ENCODE assay signal across 30 cellular contexts in the genomic region with DNA sequence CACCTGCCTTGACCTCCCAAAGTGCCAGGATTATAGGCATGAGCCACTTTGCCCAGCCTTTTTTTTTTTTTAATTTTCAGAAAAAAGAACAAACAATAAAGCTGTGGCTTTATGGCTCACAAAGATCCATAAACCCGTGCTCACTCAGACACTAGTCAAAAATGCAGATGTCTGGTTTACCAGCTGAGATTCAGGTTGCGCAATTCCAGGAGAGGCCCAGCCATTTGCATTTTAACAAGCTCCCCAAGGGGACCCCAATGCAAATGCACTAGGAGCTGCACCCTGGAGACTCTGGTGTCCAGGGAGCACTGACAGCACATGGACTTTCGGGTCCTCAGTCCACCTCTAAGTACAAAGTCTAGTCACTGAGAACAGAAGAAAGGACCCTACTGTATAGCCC.
"Had no signal": no experiment of that assay in that cellular context is flagged by ENCODE, and none has a peak within 500 bp of the region (broad histone marks: within the 10 kb centered on the region; RNA-seq: fewer than 3 reads in every experiment).

No MANE protein-coding gene starts in this region.

- FAIRE-seq: bronchial epithelial cell, TTC549 had no signal

- H3K27ac ChIP-seq: ascending aorta, cardiac muscle cell, VCaP had no signal

- H3K36me3 ChIP-seq: ascending aorta, cardiac muscle cell had no signal

- ATAC-seq: activated CD4-positive, alpha-beta T cell treated with anti-CD3 and anti-CD28 coated beads for 36 hours; activated CD8-positive, alpha-beta memory T cell treated with anti-CD3 and anti-CD28 coated beads, Interleukin-2, amount 10 ng/mL, durations not matched to agents 7 days and 5 days; activated CD8-positive, alpha-beta T cell treated with anti-CD3 and anti-CD28 coated beads, Interleukin-2, amount 10 ng/mL, durations not matched to agents 7 days and 5 days; activated naive CD8-positive, alpha-beta T cell treated with anti-CD3 and anti-CD28 coated beads, Interleukin-2, amount 50 U/mL, for 24 hours had no signal

- DNase-seq: activated B cell treated with CpG ODN at 0.5 μM for 24 hours; activated CD4-positive, alpha-beta memory T cell treated with anti-CD3 and anti-CD28 coated beads, Interleukin-2, amount 10 ng/mL, durations not matched to agents 7 days and 5 days; activated CD4-positive, alpha-beta T cell treated with anti-CD3 and anti-CD28 coated beads for 1 hour; activated CD4-positive, alpha-beta T cell treated with anti-CD3 and anti-CD28 coated beads for 36 hours; activated CD4-positive, alpha-beta T cell treated with anti-CD3 and anti-CD28 coated beads for 48 hours; activated CD4-positive, alpha-beta T cell treated with anti-CD3 and anti-CD28 coated beads, Interleukin-2, amount 10 ng/mL, durations not matched to agents 7 days and 5 days; activated CD4-positive, alpha-beta T cell treated with anti-CD3 and anti-CD28 coated beads, Interleukin-2, amount 50 U/mL, for 48 hours; activated CD8-positive, alpha-beta memory T cell treated with anti-CD3 and anti-CD28 coated beads for 24 hours; activated CD8-positive, alpha-beta memory T cell treated with anti-CD3 and anti-CD28 coated beads, Interleukin-2, amount 10 ng/mL, durations not matched to agents 7 days and 5 days; activated CD8-positive, alpha-beta memory T cell treated with anti-CD3 and anti-CD28 coated beads, Interleukin-2, amount 50 U/mL, for 48 hours; activated CD8-positive, alpha-beta T cell treated with anti-CD3 and anti-CD28 coated beads, Interleukin-2, amount 10 ng/mL, durations not matched to agents 7 days and 5 days; activated effector memory CD4-positive, alpha-beta T cell treated with Interleukin-2 at 50 U/mL for 16 hours; activated gamma-delta T cell; activated naive CD4-positive, alpha-beta T cell treated with anti-CD3 and anti-CD28 coated beads, Interleukin-2, amount 10 ng/mL, durations not matched to agents 7 days and 5 days; activated naive CD4-positive, alpha-beta T cell treated with Interleukin-2 at 50 U/mL for 16 hours; activated naive CD8-positive, alpha-beta T cell treated with anti-CD3 and anti-CD28 coated beads, Interleukin-2, amount 10 ng/mL, durations not matched to agents 7 days and 5 days; activated naive CD8-positive, alpha-beta T cell treated with anti-CD3 and anti-CD28 coated beads, Interleukin-2, amount 50 U/mL, for 24 hours; activated T-cell treated with anti-CD3 and anti-CD28 coated beads, Interleukin-2, amount 50 U/mL, for 24 hours; activated T-cell treated with anti-CD3 and anti-CD28 coated beads, Interleukin-2, amount 50 U/mL, for 48 hours; amygdala; anterior cingulate cortex; caudate nucleus; cerebellar nuclear complex; T-helper 2 cell; T-helper 9 cell had no signal

- H3K27me3 ChIP-seq: ascending aorta, cardiac muscle cell had no signal

- H3K9me3 ChIP-seq: ascending aorta had no signal

- H3K4me3 ChIP-seq: ascending aorta, cardiac muscle cell had no signal

- H3K4me1 ChIP-seq: ascending aorta had no signal
